In genomic region chr3:195907730-195908438, GRCh38 we compare ENCODE assay signal across 1 cellular context.
TF ChIP-seq lines count a peak whose summit lies in the region.

No MANE protein-coding gene starts in this region.

TF ChIP-seq in K562, 482 proteins besides CTCF, POLR2A, EP300 and RAD21 (continued from another document and continues in another):
- TF ChIP-seq RCOR1 (IDR thresholded peaks at IDR 0.05; ENCODE audit: borderline replicate concordance in 1 of 2, low read depth in 2 of 2, low read length in 2 of 2) = 0 out of 4 replicates have a peak, but pooled peaks of 1 of the 2 experiments have one; percentile 21
- TF ChIP-seq STAG1 (CRISPR knock-in tag; IDR thresholded peaks at IDR 0.05; ENCODE audit: borderline replicate concordance) = no peak
- TF ChIP-seq TCF7L2 (IDR thresholded peaks at IDR 0.05; ENCODE audit: low read depth, low read length) = no peak
- peak; percentile 69; the same call in 1 of the 2 replicates for TF ChIP-seq HDAC2 (IDR thresholded peaks at IDR 0.05)
- TF ChIP-seq MGA (IDR thresholded peaks at IDR 0.05) = peak; percentile 77
- TF ChIP-seq CEBPG (CRISPR knock-in tag; IDR thresholded peaks at IDR 0.05) = no peak
- TF ChIP-seq CEBPG (tag; conservative IDR thresholded peaks at IDR 0.05 in 1 of 2, IDR thresholded peaks at IDR 0.05 in 1 of 2) = no peak
- TF ChIP-seq CBFA2T3 (IDR thresholded peaks at IDR 0.05) = 0 out of 2 replicates have a peak, but pooled peaks have one; percentile 46
- peak; percentile 32; the same call in 1 of the 2 replicates for TF ChIP-seq ZNF766 (CRISPR knock-in tag; conservative IDR thresholded peaks at IDR 0.05)
- TF ChIP-seq RFX5 (IDR thresholded peaks at IDR 0.05; ENCODE audit: low read depth, low read length) = no peak
- no peak for TF ChIP-seq CHD2 (IDR thresholded peaks at IDR 0.05; ENCODE audit: low read depth, low read length)
- TF ChIP-seq ZFP91 (CRISPR knock-in tag; IDR thresholded peaks at IDR 0.05) = 0 out of 2 replicates have a peak, but pooled peaks have one; percentile 63
- TF ChIP-seq ELK3 (CRISPR knock-in tag; IDR thresholded peaks at IDR 0.05) = no peak
- TF ChIP-seq GTF2B (IDR thresholded peaks at IDR 0.05; ENCODE audit: extremely low read depth, insufficient read length) = no peak
- no peak for TF ChIP-seq ZC3H11A (IDR thresholded peaks at IDR 0.05; ENCODE audit: low read depth, low read length)
- peak; percentile 11 for TF ChIP-seq KDM5B (IDR thresholded peaks at IDR 0.05; ENCODE audit: insufficient replicate concordance, low read depth, low read length)
- TF ChIP-seq CHD1 (IDR thresholded peaks at IDR 0.05; ENCODE audit: low read length) = peak; percentile 5
- no peak for TF ChIP-seq ZNF175 (CRISPR knock-in tag; IDR thresholded peaks at IDR 0.05; ENCODE audit: low read depth)
- TF ChIP-seq E2F5 (CRISPR knock-in tag; IDR thresholded peaks at IDR 0.05) = 0 out of 2 replicates have a peak, but pooled peaks have one; percentile 23
- TF ChIP-seq NFXL1 (CRISPR knock-in tag; IDR thresholded peaks at IDR 0.05) = no peak
- TF ChIP-seq RAD51 (IDR thresholded peaks at IDR 0.05; ENCODE audit: borderline replicate concordance, low read depth) = peak; percentile 89
- TF ChIP-seq KDM4B (IDR thresholded peaks at IDR 0.05; ENCODE audit: borderline replicate concordance in 2 of 2, low read depth in 1 of 2) = no peak
- TF ChIP-seq USF1 (CRISPR knock-in tag; IDR thresholded peaks at IDR 0.05) = peak; percentile 97
- no peak for TF ChIP-seq ZNF589 (CRISPR knock-in tag; IDR thresholded peaks at IDR 0.05; ENCODE audit: low read depth)
- TF ChIP-seq UBTF (IDR thresholded peaks at IDR 0.05; ENCODE audit: borderline replicate concordance in 1 of 2, low read depth in 2 of 2, low read length in 2 of 2) = 0 out of 4 replicates have a peak, but pooled peaks of 1 of the 2 experiments have one; percentile 11
- TF ChIP-seq ETV1 (tag; conservative IDR thresholded peaks at IDR 0.05; ENCODE audit: low read depth) = peak; percentile 50; the same call in 1 of the 2 replicates
- no peak for TF ChIP-seq REST (CRISPR knock-in tag; IDR thresholded peaks at IDR 0.05; ENCODE audit: low read depth)
- no peak for TF ChIP-seq ATF2 (CRISPR knock-in tag; IDR thresholded peaks at IDR 0.05)
